Comparison of ENCODE assay signal across 8 cellular contexts in the genomic region with DNA sequence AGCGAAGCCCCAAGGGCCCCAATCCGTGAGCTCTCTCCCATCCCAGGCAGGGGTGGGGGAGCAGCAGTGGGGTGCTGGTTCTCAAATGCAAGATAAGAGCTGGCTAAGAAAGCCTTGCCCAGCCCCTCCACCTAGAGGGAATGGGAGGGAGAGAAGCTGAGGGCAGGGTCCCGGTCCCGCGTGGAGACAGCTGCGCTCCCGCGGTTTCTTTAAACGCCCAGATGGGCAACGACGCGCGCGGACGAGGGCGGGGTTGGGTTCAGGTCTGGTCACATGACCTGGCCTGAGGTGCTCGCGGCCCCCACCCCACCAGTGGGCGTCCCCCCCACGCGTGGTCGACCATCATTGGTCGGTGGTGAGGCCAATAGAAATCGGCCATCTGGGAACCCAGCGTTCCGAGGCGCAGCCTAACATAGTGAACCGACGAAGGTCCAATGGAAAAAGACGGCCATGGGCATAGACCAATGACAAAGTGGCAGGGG. TPM values are rescaled to one million over a fixed set of nuclear protein-coding genes. Genes with fewer than 3 reads are reported as not detected.
DNase-seq lines count a peak whose midpoint lies in the region; ATAC-seq and TF ChIP-seq lines count a peak whose summit lies in the region.

No MANE protein-coding gene starts in this region.

- peak overlapping the region; percentile 79 for H3K4me3 ChIP-seq in GM12865 (ENCODE audit: low read depth, low read length)
- H3K4me3 ChIP-seq in adrenal gland: peak overlapping the region in 2 of 4 donors; percentile 74 to 97
- H3K4me3 ChIP-seq in cardiac muscle cell: peak overlapping the region; percentile 90
- H3K4me3 ChIP-seq in ovary: peak overlapping the region; percentile 93
- peak overlapping the region in 2 of 3 donors; percentile 99 to 100 for H3K4me3 ChIP-seq in thyroid gland (replicated peaks in 1 of 3)

- H3K27ac ChIP-seq in adrenal gland (peak overlapping the region in 3 of 5 donors; percentile 87 to 94 (median 91)), cardiac muscle cell (peak overlapping the region; percentile 41), ovary (peak overlapping the region in 1 of 2 donors; percentile 55), thyroid gland (peak overlapping the region in 2 of 3 donors; percentile 47 to 70)

- no peak for TF ChIP-seq POLR2A in adrenal gland (IDR thresholded peaks at IDR 0.05)
- no peak for TF ChIP-seq POLR2A in ovary (IDR thresholded peaks at IDR 0.05)
- no peak for TF ChIP-seq POLR2A in thyroid gland (IDR thresholded peaks at IDR 0.05)

- TF ChIP-seq CTCF in GM12865 (IDR thresholded peaks at IDR 0.05; ENCODE audit: insufficient read depth, low read depth, low read length, missing control alignments) (no peak), adrenal gland (IDR thresholded peaks at IDR 0.05) (no peak), cardiac muscle cell (IDR thresholded peaks at IDR 0.05; ENCODE audit: low read depth, low read length) (peak; percentile 2), ovary (IDR thresholded peaks at IDR 0.05) (no peak), thyroid gland (IDR thresholded peaks at IDR 0.05) (no peak)

- H3K36me3 ChIP-seq in adrenal gland (replicated peaks in 1 of 2) (peaks cover 0 to 37% of the 10 kb centered on the region in 2 donors), cardiac muscle cell (peaks cover 26% of the 10 kb centered on the region), ovary (no peaks in the 10 kb centered on the region), thyroid gland (peaks cover 32 to 42% of the 10 kb centered on the region in 2 donors)

- peak; percentile 81 for ATAC-seq in HG02870 (IDR thresholded peaks at IDR 0.05; ENCODE audit: unreplicated experiment)

- 0% methylated on average over 2 to 30 of the region's 30 CpGs for WGBS in adrenal gland, 4 donors
- 0 to 1% (median 1%) methylated on average over 30 of the region's 30 CpGs for WGBS in ovary, 3 donors
- 0 to 1% methylated on average over 18 to 28 of the region's 30 CpGs for WGBS in thyroid gland, 2 donors

- no peaks in the 10 kb centered on the region for H3K27me3 ChIP-seq in adrenal gland
- H3K27me3 ChIP-seq in cardiac muscle cell: no peaks in the 10 kb centered on the region
- no peaks in the 10 kb centered on the region for H3K27me3 ChIP-seq in ovary
- H3K27me3 ChIP-seq in thyroid gland: no peaks in the 10 kb centered on the region

- H3K9me3 ChIP-seq in adrenal gland (replicated peaks in 1 of 3) (no peaks in the 10 kb centered on the region), cardiac muscle cell (ENCODE audit: low read depth) (no peaks in the 10 kb centered on the region), ovary (no peaks in the 10 kb centered on the region), thyroid gland (no peaks in the 10 kb centered on the region)

- H3K4me1 ChIP-seq in adrenal gland (replicated peaks in 1 of 2): peaks cover 8 to 32% of the 10 kb centered on the region in 2 donors
- peaks cover 12% of the 10 kb centered on the region for H3K4me1 ChIP-seq in cardiac muscle cell (ENCODE audit: low read depth)
- peaks cover 5% of the 10 kb centered on the region for H3K4me1 ChIP-seq in ovary (ENCODE audit: insufficient read depth)
- peaks cover 33 to 44% of the 10 kb centered on the region in 2 donors for H3K4me1 ChIP-seq in thyroid gland

- TF ChIP-seq EP300 in ovary (IDR thresholded peaks at IDR 0.05): peak; percentile 16

- DNase-seq in GM12865 (ENCODE audit: low read depth) (peak; percentile 100), NCI-H1436 treated with DMSO at 0.1 percent for 48 hours (lab: John Stamatoyannopoulos, UW) (peak; percentile 98), T follicular helper cell (ENCODE audit: low read depth) (peak; percentile 97), adrenal gland (peak; percentile 99 to 100 (median 100)), cardiac muscle cell (ENCODE audit: low read depth in 1 of 2, low spot score in 1 of 2) (peak; percentile 100), ovary (peak; percentile 99 to 100 (median 99)), thyroid gland (peak; percentile 100)

- intact Hi-C loops in adrenal gland (cut with DNase I): no loop called here
- intact Hi-C loops in ovary (cut with DNase I): no loop called here
- intact Hi-C loops in thyroid gland (cut with DNase I): loop anchor here (10.0 kb wide), 1 partner anchor 53 kb away; a partner anchor contains a TSS

RNA-seq across cellular contexts. Expression of a gene that starts 0.3 kb away (rescaled TPM):
- 1,000 to 10,000 TPM in 2 of 8 donors, 100 to 1,000 TPM in 6; 271 to 1,489 (median 613) TPM for total RNA-seq in adrenal gland
- polyA plus RNA-seq in adrenal gland: 1,000 to 10,000 TPM in 1 of 3 donors, 100 to 1,000 TPM in 2; 224 to 1,230 (median 336) TPM
- 615 and 1,390 TPM in 2 replicates for total RNA-seq in cardiac muscle cell
- 338 and 856 TPM in 2 replicates for polyA plus RNA-seq in cardiac muscle cell
- 100 to 1,000 TPM; 211 to 803 (median 450) TPM for total RNA-seq in ovary
- polyA plus RNA-seq in ovary: 1,000 to 10,000 TPM in 1 of 2 donors, 100 to 1,000 TPM in 1; 279 to 1,094 TPM
- 1,000 to 10,000 TPM; 1,892 to 4,270 (median 2,942) TPM for total RNA-seq in thyroid gland

RNA-seq across cellular contexts. Expression of a gene that starts 4.6 kb away (rescaled TPM):
- total RNA-seq in adrenal gland (100 to 1,000 TPM in 1 of 8 donors, 10 to 100 TPM in 7; 40.6 to 102 (median 54.3) TPM), cardiac muscle cell (81.9 and 87.9 TPM in 2 replicates), ovary (10 to 100 TPM; 21.9 to 50.2 (median 43.9) TPM), thyroid gland (10 to 100 TPM; 43.5 to 61.5 (median 53.4) TPM)
- polyA plus RNA-seq in adrenal gland (10 to 100 TPM; 33.5 to 62.1 (median 36.0) TPM), cardiac muscle cell (121 and 133 TPM in 2 replicates), ovary (10 to 100 TPM in 1 of 2 donors, 1 to 10 TPM in 1; 8.0 to 25.1 TPM)

RNA-seq across cellular contexts. Expression of a gene that starts 7.6 kb away (rescaled TPM):
- total RNA-seq in adrenal gland: 100 to 1,000 TPM in 5 of 8 donors, 10 to 100 TPM in 3; 66.5 to 146 (median 108) TPM
- polyA plus RNA-seq in adrenal gland: 100 to 1,000 TPM; 112 to 240 (median 206) TPM
- total RNA-seq in cardiac muscle cell: 157 and 191 TPM in 2 replicates
- 182 and 225 TPM in 2 replicates for polyA plus RNA-seq in cardiac muscle cell
- 10 to 100 TPM; 61.2 to 94.0 (median 93.7) TPM for total RNA-seq in ovary
- 10 to 100 TPM; 75.8 to 77.2 TPM for polyA plus RNA-seq in ovary
- total RNA-seq in thyroid gland: 100 to 1,000 TPM in 2 of 4 donors, 10 to 100 TPM in 2; 72.0 to 128 (median 101) TPM

RNA-seq across cellular contexts. Expression of a gene that starts 18.9 kb away (rescaled TPM):
- 100 to 1,000 TPM in 1 of 8 donors, 10 to 100 TPM in 7; 26.1 to 101 (median 41.2) TPM for total RNA-seq in adrenal gland
- 100 to 1,000 TPM in 2 of 3 donors, 10 to 100 TPM in 1; 16.5 to 213 (median 183) TPM for polyA plus RNA-seq in adrenal gland
- 78.2 and 84.5 TPM in 2 replicates for total RNA-seq in cardiac muscle cell
- 133 and 145 TPM in 2 replicates for polyA plus RNA-seq in cardiac muscle cell
- total RNA-seq in ovary: 10 to 100 TPM; 15.7 to 57.7 (median 19.1) TPM
- 10 to 100 TPM in 1 of 2 donors, 1 to 10 TPM in 1; 1.8 to 25.6 TPM for polyA plus RNA-seq in ovary
- 10 to 100 TPM; 31.8 to 68.3 (median 55.2) TPM for total RNA-seq in thyroid gland

RNA-seq across cellular contexts. Expression of a gene that starts 19.0 kb away (rescaled TPM):
- total RNA-seq in adrenal gland (under 1 TPM in 1 of 8 donors, not detected in 7; 0.91 TPM), cardiac muscle cell (0.53 and 1.1 TPM in 2 replicates), ovary (1 to 10 TPM in 1 of 7 donors, under 1 TPM in 4, not detected in 2; 0.23 to 1.6 (median 0.56) TPM), thyroid gland (not detected)
- polyA plus RNA-seq in adrenal gland (under 1 TPM; 0.16 to 0.24 (median 0.20) TPM), cardiac muscle cell (2.8 and 3.8 TPM in 2 replicates), ovary (under 1 TPM; 0.17 to 0.20 TPM)
